15 cellular contexts compared by ENCODE assay signal in genomic region chr6:159077123-159077522, GRCh38. TPM values are rescaled to one million over a fixed set of nuclear protein-coding genes. Genes with fewer than 3 reads are reported as not detected.
A peak's percentile ranks its signal among the peaks of the same experiment; 100 is the strongest.
DNase-seq lines count a peak whose midpoint lies in the region; ATAC-seq and TF ChIP-seq lines count a peak whose summit lies in the region.
"Had no signal": no experiment of that assay in that cellular context is flagged by ENCODE, and none has a peak within 500 bp of the region (broad histone marks: within the 10 kb centered on the region; RNA-seq: fewer than 3 reads in every experiment).

No MANE protein-coding gene starts in this region.

- CTCF ChIA-PET in activated naive CD4-positive, alpha-beta T cell treated with anti-CD3 and anti-CD28 coated beads, Interleukin-2, amount 10 ng/mL, durations not matched to agents 7 days and 5 days (lab: Charles Lee): no interaction called here
- CTCF ChIA-PET in OCI-LY7 (lab: Charles Lee; ENCODE audit: unreplicated experiment): no interaction called here

- POLR2A ChIA-PET in OCI-LY7 (lab: Charles Lee): no interaction called here

- no TSS peak for BruUV-seq in OCI-LY7 (replicated peaks; lab: Mats Ljungman, UMichigan)

- no peaks in the 10 kb centered on the region; the same call in 1 of the 2 replicates for H3K36me3 ChIP-seq in OCI-LY7 (ENCODE audit: insufficient read depth, low read length)

- H3K79me2 ChIP-seq in OCI-LY7 (ENCODE audit: insufficient read depth, low read depth, low read length): no peaks in the 10 kb centered on the region

- peaks cover 20% of the 10 kb centered on the region for H3K4me1 ChIP-seq in OCI-LY7 (ENCODE audit: insufficient read depth, low read length, poor library complexity, severe bottlenecking)

- H2AFZ ChIP-seq in OCI-LY7 (ENCODE audit: low read length): no peak overlapping the region

- H3K9me2 ChIP-seq in OCI-LY7 (ENCODE audit: insufficient read depth, low read length): no peaks in the 10 kb centered on the region

- no peak overlapping the region for H3K4me3 Mint-ChIP-seq in activated naive CD4-positive, alpha-beta T cell treated with anti-CD3 and anti-CD28 coated beads, Interleukin-2, amount 10 ng/mL, durations not matched to agents 7 days and 5 days
- H3K4me3 Mint-ChIP-seq in naive B cell (peak overlapping the region in 1 of 8 donors; percentile 68), endothelial cell (ENCODE audit: unreplicated experiment) (no peak overlapping the region)
- H3K4me3 Mint-ChIP-seq in stimulated activated effector memory CD8-positive, alpha-beta T cell treated with anti-CD3 and anti-CD28 coated beads, Interleukin-12 subunit alpha, Interleukin-12 subunit beta, amount 100 ng/mL, for 72 hours: peak overlapping the region; percentile 67

- no peak for TF ChIP-seq CTCF in OCI-LY7 (conservative IDR thresholded peaks at IDR 0.05; ENCODE audit: low read length)
- no peak for TF ChIP-seq CTCF in endothelial cell (IDR thresholded peaks at IDR 0.05; ENCODE audit: unreplicated experiment)

- DNase-seq in activated naive CD4-positive, alpha-beta T cell treated with Interleukin-2 at 50 U/mL for 16 hours: peak; percentile 57
- no peak for DNase-seq in activated naive CD4-positive, alpha-beta T cell treated with anti-CD3 and anti-CD28 coated beads, Interleukin-2, amount 10 ng/mL, durations not matched to agents 7 days and 5 days
- DNase-seq in activated T-cell treated with anti-CD3 and anti-CD28 coated beads for 48 hours (ENCODE audit: low read depth): peak; percentile 51
- DNase-seq in naive B cell: no peak
- peak; percentile 35 to 76 for DNase-seq in stimulated activated effector memory CD8-positive, alpha-beta T cell treated with anti-CD3 and anti-CD28 coated beads, Interleukin-12 subunit alpha, Interleukin-12 subunit beta, amount 100 ng/mL, for 72 hours (ENCODE audit: low spot score in 2 of 2)
- no peak for DNase-seq in OCI-LY7 (ENCODE audit: low spot score)
- DNase-seq in endothelial cell (ENCODE audit: low spot score): no peak
- DNase-seq: GOT3, midbrain, MV-4-11, NCI-H2227 treated with DMSO at 0.1 percent for 48 hours had no signal

- intact Hi-C loops in OCI-LY7 (cut with micrococcal nuclease; ENCODE audit: unreplicated experiment): no loop called here

- peaks cover 7% of the 10 kb centered on the region for H3K36me3 Mint-ChIP-seq in activated naive CD4-positive, alpha-beta T cell treated with anti-CD3 and anti-CD28 coated beads, Interleukin-2, amount 10 ng/mL, durations not matched to agents 7 days and 5 days
- no peaks in the 10 kb centered on the region for H3K36me3 Mint-ChIP-seq in naive B cell
- H3K36me3 Mint-ChIP-seq in stimulated activated effector memory CD8-positive, alpha-beta T cell treated with anti-CD3 and anti-CD28 coated beads, Interleukin-12 subunit alpha, Interleukin-12 subunit beta, amount 100 ng/mL, for 72 hours: peaks cover 5% of the 10 kb centered on the region
- no peaks in the 10 kb centered on the region for H3K36me3 Mint-ChIP-seq in endothelial cell (ENCODE audit: low read depth, unreplicated experiment)

- H3K27me3 Mint-ChIP-seq in activated naive CD4-positive, alpha-beta T cell treated with anti-CD3 and anti-CD28 coated beads, Interleukin-2, amount 10 ng/mL, durations not matched to agents 7 days and 5 days: peaks cover 34% of the 10 kb centered on the region
- H3K27me3 Mint-ChIP-seq in naive B cell: no peaks in the 10 kb centered on the region
- peaks cover 8% of the 10 kb centered on the region for H3K27me3 Mint-ChIP-seq in endothelial cell (ENCODE audit: unreplicated experiment)

- no peak overlapping the region for H3K27ac Mint-ChIP-seq in activated naive CD4-positive, alpha-beta T cell treated with anti-CD3 and anti-CD28 coated beads, Interleukin-2, amount 10 ng/mL, durations not matched to agents 7 days and 5 days
- H3K27ac Mint-ChIP-seq in naive B cell: peak overlapping the region in 4 of 6 donors; percentile 2 to 65 (median 49)
- peak overlapping the region; percentile 91 for H3K27ac Mint-ChIP-seq in stimulated activated effector memory CD8-positive, alpha-beta T cell treated with anti-CD3 and anti-CD28 coated beads, Interleukin-12 subunit alpha, Interleukin-12 subunit beta, amount 100 ng/mL, for 72 hours
- H3K27ac Mint-ChIP-seq in endothelial cell (ENCODE audit: unreplicated experiment): no peak overlapping the region

- peaks cover 8% of the 10 kb centered on the region for H3K9me3 Mint-ChIP-seq in activated naive CD4-positive, alpha-beta T cell treated with anti-CD3 and anti-CD28 coated beads, Interleukin-2, amount 10 ng/mL, durations not matched to agents 7 days and 5 days
- H3K9me3 Mint-ChIP-seq in naive B cell (peaks cover 0 to 5% (median 0%) of the 10 kb centered on the region in 7 donors), endothelial cell (ENCODE audit: unreplicated experiment) (no peaks in the 10 kb centered on the region)
- no peaks in the 10 kb centered on the region for H3K9me3 Mint-ChIP-seq in stimulated activated effector memory CD8-positive, alpha-beta T cell treated with anti-CD3 and anti-CD28 coated beads, Interleukin-12 subunit alpha, Interleukin-12 subunit beta, amount 100 ng/mL, for 72 hours

- no peak overlapping the region for H3K4me2 ChIP-seq in OCI-LY7 (ENCODE audit: low read length)

- no peak for ATAC-seq in naive B cell (ENCODE audit: low read depth in 2 of 2)
- ATAC-seq in stimulated activated effector memory CD8-positive, alpha-beta T cell treated with anti-CD3 and anti-CD28 coated beads, Interleukin-12 subunit alpha, Interleukin-12 subunit beta, amount 100 ng/mL, for 72 hours: peak; percentile 89
- no peak for ATAC-seq in GM21360 (IDR thresholded peaks at IDR 0.05; ENCODE audit: unreplicated experiment)

- no peak overlapping the region for H3K4me3 ChIP-seq in OCI-LY7 (ENCODE audit: low read depth, low read length, poor library complexity, severe bottlenecking)

- no peak overlapping the region for H3K27ac ChIP-seq in OCI-LY7 (ENCODE audit: low read depth, low read length, poor library complexity, severe bottlenecking)

- H3K9me3 ChIP-seq in OCI-LY7 (ENCODE audit: low read length): peaks cover 23% of the 10 kb centered on the region

- H4K20me1 ChIP-seq in OCI-LY7 (ENCODE audit: insufficient read depth, low read length): no peaks in the 10 kb centered on the region

- peaks cover 19% of the 10 kb centered on the region for H3K4me1 Mint-ChIP-seq in activated naive CD4-positive, alpha-beta T cell treated with anti-CD3 and anti-CD28 coated beads, Interleukin-2, amount 10 ng/mL, durations not matched to agents 7 days and 5 days
- peaks cover 40 to 68% (median 56%) of the 10 kb centered on the region in 3 donors for H3K4me1 Mint-ChIP-seq in naive B cell
- H3K4me1 Mint-ChIP-seq in stimulated activated effector memory CD8-positive, alpha-beta T cell treated with anti-CD3 and anti-CD28 coated beads, Interleukin-12 subunit alpha, Interleukin-12 subunit beta, amount 100 ng/mL, for 72 hours: peaks cover 69% of the 10 kb centered on the region
- H3K4me1 Mint-ChIP-seq in endothelial cell (ENCODE audit: unreplicated experiment): peaks cover 10% of the 10 kb centered on the region

RNA-seq across cellular contexts. Expression of gene TAGAP, which starts 32.3 kb away (rescaled TPM):
- 100 to 1,000 TPM; 259 to 433 (median 379) TPM for polyA plus RNA-seq in naive B cell (ENCODE audit: low read depth in 6 of 6)
- 25.4 and 30.7 TPM in 2 replicates for total RNA-seq in OCI-LY7 (2014; rRNA removed; shearing (Covaris generic))
- 22.7 and 23.6 TPM in 2 replicates for total RNA-seq in OCI-LY7 (2022)
- 0.41 TPM for total RNA-seq in endothelial cell (ENCODE audit: unreplicated experiment)
- total RNA-seq: chondrocyte, Daoy, HT1080 had no signal

Comparison
In these comparisons a context has a peak if more than half of its experiments do, and no peak if none do; other contexts are left out.
1. DNase-seq: peak in activated naive CD4-positive, alpha-beta T cell treated with Interleukin-2 at 50 U/mL for 16 hours (single experiment), activated T-cell treated with anti-CD3 and anti-CD28 coated beads for 48 hours (single experiment) and stimulated activated effector memory CD8-positive, alpha-beta T cell treated with anti-CD3 and anti-CD28 coated beads, Interleukin-12 subunit alpha, Interleukin-12 subunit beta, amount 100 ng/mL, for 72 hours (2 of 2); none in activated naive CD4-positive, alpha-beta T cell treated with anti-CD3 and anti-CD28 coated beads, Interleukin-2, amount 10 ng/mL, durations not matched to agents 7 days and 5 days (single experiment), naive B cell (single experiment), OCI-LY7 (single experiment) and endothelial cell (single experiment).
2. H3K27ac Mint-ChIP-seq: peak in naive B cell (4 of 6) and stimulated activated effector memory CD8-positive, alpha-beta T cell treated with anti-CD3 and anti-CD28 coated beads, Interleukin-12 subunit alpha, Interleukin-12 subunit beta, amount 100 ng/mL, for 72 hours (single experiment); none in activated naive CD4-positive, alpha-beta T cell treated with anti-CD3 and anti-CD28 coated beads, Interleukin-2, amount 10 ng/mL, durations not matched to agents 7 days and 5 days (single experiment) and endothelial cell (single experiment).
3. RNA of gene TAGAP, which starts 32.3 kb away (total RNA-seq): 22.7 to 30.7 TPM in OCI-LY7; 0.41 TPM in endothelial cell (single experiment); every median in the first group is over 10 times any median in the second.